8 cellular contexts compared by ENCODE assay signal in the genomic region with DNA sequence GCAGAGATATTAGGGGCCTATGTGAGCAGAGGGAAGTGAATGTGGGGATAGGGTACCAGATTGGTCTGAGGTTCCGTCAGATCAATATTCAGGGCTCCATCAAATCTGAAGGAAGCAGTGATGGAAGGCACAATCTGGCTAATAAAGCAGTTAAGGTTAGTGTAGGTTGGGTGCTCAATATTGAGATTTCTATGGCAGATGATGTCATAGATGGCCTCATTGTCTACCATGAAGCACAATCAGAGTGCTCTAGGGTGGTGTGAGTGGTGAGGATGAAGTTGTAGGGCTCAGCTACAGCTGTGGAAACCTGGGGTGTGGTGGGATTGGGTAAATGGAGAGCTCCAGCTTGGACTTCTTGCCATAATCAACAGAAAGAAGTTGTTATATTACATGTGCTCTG.
"Had no signal": no experiment of that assay in that cellular context is flagged by ENCODE, and none has a peak within 500 bp of the region (broad histone marks: within the 10 kb centered on the region; RNA-seq: fewer than 3 reads in every experiment).

No MANE protein-coding gene starts in this region.

- ATAC-seq: GM12878 had no signal

- H3K4me3 ChIP-seq: GM12878 had no signal

- DNase-seq: GDM1, GF-D8 had no signal

- FAIRE-seq: G401.6, GM12878, GM12891, GM12892, GM18507, GM19239 had no signal
